Comparison of ENCODE assay signal across 17 cellular contexts in genomic region chr2:61165946-61166345, GRCh38. TPM values are rescaled to one million over a fixed set of nuclear protein-coding genes. Genes with fewer than 3 reads are reported as not detected.
DNase-seq lines count a peak whose midpoint lies in the region; ATAC-seq, FAIRE-seq and TF ChIP-seq lines count a peak whose summit lies in the region.
"Had no signal": no experiment of that assay in that cellular context is flagged by ENCODE, and none has a peak within 500 bp of the region (broad histone marks: within the 10 kb centered on the region; RNA-seq: fewer than 3 reads in every experiment).

No MANE protein-coding gene starts in this region.

- no peak overlapping the region for H3K4me2 ChIP-seq in K562 (ENCODE audit: insufficient read depth, low read length)

- H3K4me1 ChIP-seq in K562 (replicated peaks in 1 of 2; ENCODE audit: control insufficient read depth in 2 of 2, insufficient read depth in 2 of 2, low read length in 2 of 2), result peaks cover 0 to 6% of the 10 kb centered on the region in 2 experiments; a peak in 3 of 5 replicates
- H3K4me1 ChIP-seq in foreskin keratinocyte, result no peaks in the 10 kb centered on the region
- H3K4me1 ChIP-seq: Caco-2 had no signal

- BruUV-seq in K562 (replicated peaks; lab: Mats Ljungman, UMichigan), result no TSS peak

- peak; percentile 26 for DNase-seq in activated CD8-positive, alpha-beta memory T cell treated with anti-CD3 and anti-CD28 coated beads for 24 hours
- no peak for DNase-seq in activated CD8-positive, alpha-beta memory T cell treated with anti-CD3 and anti-CD28 coated beads, Interleukin-2, amount 10 ng/mL, durations not matched to agents 7 days and 5 days
- DNase-seq in MV-4-11 (lab: John Stamatoyannopoulos, UW), result peak; percentile 40
- peak; percentile 29 to 59 (median 42) for DNase-seq in K562 (ENCODE audit: extremely low read depth in 1 of 4, low spot score in 3 of 4)
- no peak for DNase-seq in nephron progenitor cell
- DNase-seq in foreskin keratinocyte, result no peak
- DNase-seq: 8988T, Caco-2, GM23248, NCI-H1436, NCI-H2081 treated with DMSO at 0.1 percent for 48 hours, NCI-H2227 treated with DMSO at 0.1 percent for 48 hours, NCI-H69 had no signal

- no peak for TF ChIP-seq EP300 in K562 (IDR thresholded peaks at IDR 0.05; ENCODE audit: low read length)

- no peaks in the 10 kb centered on the region for H4K20me1 ChIP-seq in K562 (replicated peaks; ENCODE audit: control insufficient read depth, insufficient read depth, low read length)

- H3K27me3 Mint-ChIP-seq in activated CD8-positive, alpha-beta memory T cell treated with anti-CD3 and anti-CD28 coated beads, Interleukin-2, amount 10 ng/mL, durations not matched to agents 7 days and 5 days, result no peaks in the 10 kb centered on the region
- H3K27me3 Mint-ChIP-seq in nephron progenitor cell (ENCODE audit: low read depth, poor library complexity), result no peaks in the 10 kb centered on the region

- H3K9me3 ChIP-seq in K562 (replicated peaks; ENCODE audit: control insufficient read depth, insufficient read depth, low read depth, low read length), result no peaks in the 10 kb centered on the region
- H3K9me3 ChIP-seq: Caco-2 had no signal

- H3K4me3 Mint-ChIP-seq in activated CD8-positive, alpha-beta memory T cell treated with anti-CD3 and anti-CD28 coated beads, Interleukin-2, amount 10 ng/mL, durations not matched to agents 7 days and 5 days, result no peak overlapping the region
- no peak overlapping the region for H3K4me3 Mint-ChIP-seq in nephron progenitor cell

- H3K79me2 ChIP-seq in K562 (ENCODE audit: control insufficient read depth, insufficient read depth, low read length), result no peaks in the 10 kb centered on the region

- H3K36me3 ChIP-seq in K562 (ENCODE audit: control insufficient read depth, insufficient read depth, low read length), result no peaks in the 10 kb centered on the region

- H3K9ac ChIP-seq in K562 (ENCODE audit: insufficient read depth in 1 of 2, low read depth in 2 of 2, low read length in 2 of 2), result no peak overlapping the region
- H3K9ac ChIP-seq: GM23248 had no signal

- H3K27me3 ChIP-seq in K562 (ENCODE audit: control insufficient read depth in 2 of 2, insufficient read depth in 2 of 2, low read length in 2 of 2) (no peaks in the 10 kb centered on the region), foreskin keratinocyte (no peaks in the 10 kb centered on the region)

- no peak overlapping the region for H3K4me3 ChIP-seq in K562
- H3K4me3 ChIP-seq: GM23248 had no signal

- no peak for TF ChIP-seq POLR2A in K562 (conservative IDR thresholded peaks at IDR 0.05)

- TF ChIP-seq CTCF in K562 (IDR thresholded peaks at IDR 0.05 in 2 of 3, conservative IDR thresholded peaks at IDR 0.05 in 1 of 3; ENCODE audit: insufficient read depth in 2 of 3, low read depth in 1 of 3, low read length in 3 of 3) (peak in 2 of 3 experiments; percentile 12 to 43; a peak in 2 of 6 replicates), nephron progenitor cell (IDR thresholded peaks at IDR 0.05) (no peak), foreskin keratinocyte (conservative IDR thresholded peaks at IDR 0.05) (no peak)

- H3K27ac Mint-ChIP-seq in activated CD8-positive, alpha-beta memory T cell treated with anti-CD3 and anti-CD28 coated beads, Interleukin-2, amount 10 ng/mL, durations not matched to agents 7 days and 5 days, result no peak overlapping the region
- H3K27ac Mint-ChIP-seq in nephron progenitor cell, result peak overlapping the region; percentile 8

- peak overlapping the region; percentile 40 for H2AFZ ChIP-seq in K562 (ENCODE audit: low read depth, low read length)
- H2AFZ ChIP-seq: GM23248 had no signal

- POLR2A ChIA-PET in K562 (lab: Yijun Ruan, JAX), result interaction anchor here (5.6 kb wide), 1 partner anchor 11 kb away, joined by 28 read pairs; no protein-coding TSS in a partner anchor

- in situ Hi-C loops in K562 (cut with MboI), result no loop called here

- H3K9me1 ChIP-seq in K562 (ENCODE audit: control insufficient read depth, insufficient read depth, low read length), result no peaks in the 10 kb centered on the region

- no peaks in the 10 kb centered on the region for H3K9me3 Mint-ChIP-seq in activated CD8-positive, alpha-beta memory T cell treated with anti-CD3 and anti-CD28 coated beads, Interleukin-2, amount 10 ng/mL, durations not matched to agents 7 days and 5 days (ENCODE audit: low read depth)
- no peaks in the 10 kb centered on the region for H3K9me3 Mint-ChIP-seq in nephron progenitor cell

- CTCF ChIA-PET in activated CD8-positive, alpha-beta memory T cell treated with anti-CD3 and anti-CD28 coated beads, Interleukin-2, amount 10 ng/mL, durations not matched to agents 7 days and 5 days (lab: Charles Lee), result no interaction called here
- CTCF ChIA-PET in K562 (lab: Yijun Ruan, JAX; ENCODE audit: low intra/inter-chr PET ratio), result no interaction called here

- H3K36me3 Mint-ChIP-seq in activated CD8-positive, alpha-beta memory T cell treated with anti-CD3 and anti-CD28 coated beads, Interleukin-2, amount 10 ng/mL, durations not matched to agents 7 days and 5 days, result peaks cover 28% of the 10 kb centered on the region
- H3K36me3 Mint-ChIP-seq in nephron progenitor cell (ENCODE audit: low read depth), result peaks cover 67% of the 10 kb centered on the region

- TF ChIP-seq RAD21 in K562 (CRISPR knock-in tag; conservative IDR thresholded peaks at IDR 0.05 in 1 of 2, IDR thresholded peaks at IDR 0.05 in 1 of 2), result peak in 1 of 2 experiments; percentile 31; a peak in 2 of 4 replicates

- no peak overlapping the region for H3K27ac ChIP-seq in K562 (ENCODE audit: extremely low read depth, low read depth, low read length)
- no peak overlapping the region for H3K27ac ChIP-seq in foreskin keratinocyte
- H3K27ac ChIP-seq: C4-2B, GM23248 had no signal

- intact Hi-C loops in K562 (cut with micrococcal nuclease), result no loop called here

- FAIRE-seq in K562 (lab: Jason Lieb, UNC), result peak; percentile 78
- FAIRE-seq: GM12892 had no signal

- no peak for ATAC-seq in activated CD8-positive, alpha-beta memory T cell treated with anti-CD3 and anti-CD28 coated beads, Interleukin-2, amount 10 ng/mL, durations not matched to agents 7 days and 5 days
- ATAC-seq in K562 (peak; percentile 82), GM21717 (IDR thresholded peaks at IDR 0.05; ENCODE audit: unreplicated experiment) (no peak), foreskin keratinocyte (no peak), HG03097 (IDR thresholded peaks at IDR 0.05; ENCODE audit: low FRiP score, unreplicated experiment) (no peak)

- WGBS in K562 (ENCODE audit: insufficient coverage, low coverage, missing lambda C conversion rate), result 11% methylated on average over 3 of the region's 3 CpGs

- H3K4me1 Mint-ChIP-seq in activated CD8-positive, alpha-beta memory T cell treated with anti-CD3 and anti-CD28 coated beads, Interleukin-2, amount 10 ng/mL, durations not matched to agents 7 days and 5 days, result no peaks in the 10 kb centered on the region
- H3K4me1 Mint-ChIP-seq in nephron progenitor cell, result no peaks in the 10 kb centered on the region

TF ChIP-seq in K562, 482 proteins besides CTCF, POLR2A, EP300 and RAD21 (continues in another document):
- peak; percentile 71 for TF ChIP-seq TEAD4 (IDR thresholded peaks at IDR 0.05; ENCODE audit: low read length)
- no peak for TF ChIP-seq TEAD4 (CRISPR knock-in tag; IDR thresholded peaks at IDR 0.05; ENCODE audit: borderline replicate concordance)
- peak in 1 of 2 experiments; percentile 33; a peak in 1 of 4 replicates for TF ChIP-seq RCOR1 (IDR thresholded peaks at IDR 0.05; ENCODE audit: borderline replicate concordance in 1 of 2, low read depth in 2 of 2, low read length in 2 of 2)
- TF ChIP-seq, protein P1, sequence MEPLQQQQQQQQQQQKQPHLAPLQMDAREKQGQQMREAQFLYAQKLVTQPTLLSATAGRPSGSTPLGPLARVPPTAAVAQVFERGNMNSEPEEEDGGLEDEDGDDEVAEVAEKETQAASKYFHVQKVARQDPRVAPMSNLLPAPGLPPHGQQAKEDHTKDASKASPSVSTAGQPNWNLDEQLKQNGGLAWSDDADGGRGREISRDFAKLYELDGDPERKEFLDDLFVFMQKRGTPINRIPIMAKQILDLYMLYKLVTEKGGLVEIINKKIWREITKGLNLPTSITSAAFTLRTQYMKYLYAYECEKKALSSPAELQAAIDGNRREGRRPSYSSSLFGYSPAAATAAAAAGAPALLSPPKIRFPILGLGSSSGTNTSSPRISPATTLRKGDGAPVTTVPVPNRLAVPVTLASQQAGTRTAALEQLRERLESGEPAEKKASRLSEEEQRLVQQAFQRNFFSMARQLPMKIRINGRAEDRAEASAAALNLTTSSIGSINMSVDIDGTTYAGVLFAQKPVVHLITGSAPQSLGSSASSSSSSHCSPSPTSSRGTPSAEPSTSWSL (CRISPR knock-in tag; IDR thresholded peaks at IDR 0.05; ENCODE audit: borderline replicate concordance), result no peak

RNA-seq across cellular contexts. Expression of gene C2orf74, which starts 4.0 kb away (rescaled TPM):
- total RNA-seq in activated CD8-positive, alpha-beta memory T cell treated with anti-CD3 and anti-CD28 coated beads, Interleukin-2, amount 10 ng/mL, durations not matched to agents 7 days and 5 days, result 1 to 10 TPM; 7.8 to 8.5 TPM
- not detected in 2 replicates for total RNA-seq in K562 (2011; cell fraction: chromatin; rRNA removed; ENCODE audit: low replicate concordance)
- not detected in 2 replicates for total RNA-seq in K562 (2011; cell fraction: nucleolus; rRNA removed)
- not detected in 2 replicates for total RNA-seq in K562 (2011; cell fraction: nucleoplasm; rRNA removed)
- not detected in 2 replicates for total RNA-seq in K562 (2014; rRNA removed)
- not detected in 2 replicates for total RNA-seq in K562 (2014; rRNA removed; fragmentation: Illumina TruSeq; extraction: Trizol)
- total RNA-seq in K562 (2015; rRNA removed; fragmentation: Illumina TruSeq; extraction: Trizol), result not detected in 2 replicates
- total RNA-seq in K562 (2021), result not detected in 2 replicates
- polyA plus RNA-seq in K562 (2011; rRNA removed), result not detected in 2 replicates
- polyA plus RNA-seq in K562 (2011; cell fraction: cytosol; rRNA removed), result not detected in 2 replicates
- not detected in 2 replicates for polyA plus RNA-seq in K562 (2011; cell fraction: nucleus; rRNA removed)
- polyA plus RNA-seq in K562 (2012), result not detected in 2 replicates
- not detected in 2 replicates for polyA plus RNA-seq in K562 (2014; fragmentation: Illumina TruSeq; extraction: Trizol)
- polyA plus RNA-seq in K562 (2014; fragmentation: Nextera tagmentation; extraction: Ambion mirVana), result not detected
- polyA plus RNA-seq in K562 (2014; rRNA removed), result not detected in 2 replicates
- not detected in 2 replicates for polyA minus RNA-seq in K562 (2011; rRNA and poly(A)+ RNA removed)
- not detected in 2 replicates for polyA minus RNA-seq in K562 (2011; cell fraction: cytosol; rRNA and poly(A)+ RNA removed)
- polyA minus RNA-seq in K562 (2011; cell fraction: nucleus; rRNA and poly(A)+ RNA removed), result not detected in 2 replicates
- 21.5 and 22.6 TPM in 2 replicates for total RNA-seq in foreskin keratinocyte
- polyA plus RNA-seq in foreskin keratinocyte, result 25.6 and 26.8 TPM in 2 replicates
- total RNA-seq: Caco-2 had no signal

Comparison
In these comparisons a context has a peak if more than half of its experiments do, and no peak if none do; other contexts are left out.
1. DNase-seq: peak in activated CD8-positive, alpha-beta memory T cell treated with anti-CD3 and anti-CD28 coated beads for 24 hours (single experiment), MV-4-11 (single experiment) and K562 (4 of 4); none in activated CD8-positive, alpha-beta memory T cell treated with anti-CD3 and anti-CD28 coated beads, Interleukin-2, amount 10 ng/mL, durations not matched to agents 7 days and 5 days (single experiment), nephron progenitor cell (single experiment) and foreskin keratinocyte (0 of 2).
2. CTCF ChIP-seq: peak in K562 (2 of 3); none in nephron progenitor cell (single experiment) and foreskin keratinocyte (single experiment).
3. RNA of gene C2orf74, which starts 4.0 kb away (total RNA-seq): 21.5 to 22.6 TPM in foreskin keratinocyte and 7.8 to 8.5 TPM in activated CD8-positive, alpha-beta memory T cell treated with anti-CD3 and anti-CD28 coated beads, Interleukin-2, amount 10 ng/mL, durations not matched to agents 7 days and 5 days; not detected in K562; every median in the first group is over 4 times any median in the second.